In the genomic region with DNA sequence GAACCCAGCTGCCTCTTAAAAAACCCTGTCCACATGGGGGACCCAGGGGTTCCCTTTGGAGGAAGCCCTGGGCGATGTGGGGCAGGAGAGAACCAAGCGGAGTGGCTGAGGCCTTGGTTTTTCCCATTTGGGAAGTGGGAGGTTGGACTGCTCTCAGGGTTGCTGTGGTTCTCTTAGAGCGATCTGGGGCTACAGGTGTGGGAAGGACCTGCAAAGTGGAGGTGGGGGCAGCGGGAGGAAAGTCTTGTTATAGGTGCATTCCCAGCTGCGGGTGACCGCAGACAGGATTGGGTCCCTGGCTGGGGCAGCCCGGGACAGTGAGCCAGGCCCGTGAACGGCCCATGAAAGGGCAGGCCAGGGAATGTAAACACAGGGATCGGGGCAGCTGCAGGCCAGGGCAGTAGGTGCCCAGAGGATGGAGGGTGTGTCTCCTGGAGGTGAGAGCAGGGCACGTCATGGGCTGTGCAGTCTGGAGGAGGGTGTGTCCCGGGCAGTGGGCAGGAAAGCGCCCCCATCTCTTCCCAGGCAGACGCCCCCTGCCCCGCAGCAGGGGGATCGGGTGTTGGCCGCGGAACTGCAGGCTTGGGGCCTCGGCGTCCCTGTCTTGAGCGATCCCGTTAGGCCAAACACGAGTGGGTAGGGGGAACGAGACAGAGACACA, we compare ENCODE assay signal across 8 cellular contexts. TPM values are rescaled to one million over a fixed set of nuclear protein-coding genes. Genes with fewer than 3 reads are reported as not detected.
A peak's percentile ranks its signal among the peaks of the same experiment; 100 is the strongest.
DNase-seq lines count a peak whose midpoint lies in the region; ATAC-seq and TF ChIP-seq lines count a peak whose summit lies in the region.

No MANE protein-coding gene starts in this region.

- ATAC-seq in GM18498 (IDR thresholded peaks at IDR 0.05; ENCODE audit: unreplicated experiment) = no peak
- ATAC-seq in GM21447 (IDR thresholded peaks at IDR 0.05; ENCODE audit: unreplicated experiment) = no peak
- no peak for ATAC-seq in HG03432 (IDR thresholded peaks at IDR 0.05; ENCODE audit: unreplicated experiment)

- peaks cover 19% of the 10 kb centered on the region; the same call in 1 of the 2 replicates for H3K36me3 ChIP-seq in SK-N-MC (ENCODE audit: insufficient read depth, low read length)
- H3K36me3 ChIP-seq in rectal smooth muscle tissue (ENCODE audit: control insufficient read depth, insufficient read depth, low read length) = peaks cover 15% of the 10 kb centered on the region

- no peaks in the 10 kb centered on the region for H3K9me3 ChIP-seq in SK-N-MC (ENCODE audit: low read depth, low read length)

- no peak for TF ChIP-seq CTCF in GM12875 (IDR thresholded peaks at IDR 0.05; ENCODE audit: borderline replicate concordance, insufficient read depth, low read depth, low read length)
- TF ChIP-seq CTCF in fibroblast of villous mesenchyme (IDR thresholded peaks at IDR 0.05; ENCODE audit: insufficient read depth, low read depth, low read length) = no peak

- peaks cover 7% of the 10 kb centered on the region for H3K4me1 ChIP-seq in rectal smooth muscle tissue (ENCODE audit: control insufficient read depth, insufficient read depth, low read length)

- H3K27me3 ChIP-seq in rectal smooth muscle tissue (ENCODE audit: control insufficient read depth, insufficient read depth, low read length) = peaks cover under 1% of the 10 kb centered on the region

- DNase-seq in SK-N-MC (ENCODE audit: low read depth, low spot score) (no peak), fibroblast of villous mesenchyme (ENCODE audit: low read depth) (no peak), NCI-H69 (lab: John Stamatoyannopoulos, UW) (no peak)

- H3K9ac ChIP-seq in SK-N-MC (ENCODE audit: insufficient read length) = peak overlapping the region; percentile 71
- H3K9ac ChIP-seq in rectal smooth muscle tissue (ENCODE audit: low read length) = no peak overlapping the region

- H3K27ac ChIP-seq in SK-N-MC (no peak overlapping the region), rectal smooth muscle tissue (ENCODE audit: low read depth, low read length) (peak overlapping the region; percentile 77)

- peak overlapping the region; percentile 92 for H3K4me3 ChIP-seq in GM12875 (ENCODE audit: low read depth, low read length)
- peak overlapping the region; percentile 85 for H3K4me3 ChIP-seq in SK-N-MC
- H3K4me3 ChIP-seq in fibroblast of villous mesenchyme (ENCODE audit: low read depth, low read length) = peak overlapping the region; percentile 77
- peak overlapping the region; percentile 92 for H3K4me3 ChIP-seq in rectal smooth muscle tissue (ENCODE audit: low read length)

RNA-seq across cellular contexts. Expression of gene SLC25A23, which starts 0.8 kb away (rescaled TPM):
- total RNA-seq in fibroblast of villous mesenchyme = 22.9 and 33.2 TPM in 2 replicates

RNA-seq across cellular contexts. Expression of gene CRB3, which starts 5.2 kb away (rescaled TPM):
- 0.43 TPM in 1 of 2 replicates, not detected in the other for total RNA-seq in fibroblast of villous mesenchyme

RNA-seq across cellular contexts. Expression of gene DENND1C, which starts 22.8 kb away (rescaled TPM):
- total RNA-seq in fibroblast of villous mesenchyme = not detected in 2 replicates

RNA-seq across cellular contexts. Expression of gene SLC25A41, which starts 25.3 kb away (rescaled TPM):
- total RNA-seq in fibroblast of villous mesenchyme = not detected in 2 replicates

RNA-seq across cellular contexts. Expression of gene KHSRP, which starts 34.2 kb away (rescaled TPM):
- 91.8 and 118 TPM in 2 replicates for total RNA-seq in fibroblast of villous mesenchyme
